Comparison of ENCODE assay signal across 8 cellular contexts in genomic region chr5:10761842-10762165, GRCh38. TPM values are rescaled to one million over a fixed set of nuclear protein-coding genes. Genes with fewer than 3 reads are reported as not detected.
DNase-seq lines count a peak whose midpoint lies in the region; ATAC-seq, FAIRE-seq and TF ChIP-seq lines count a peak whose summit lies in the region.

No MANE protein-coding gene starts in this region.

- no peak for FAIRE-seq in astrocyte (lab: Jason Lieb, UNC)

- DNase-seq in astrocyte (ENCODE audit: low read depth) (no peak), type B pancreatic cell (ENCODE audit: extremely low spot score, unreplicated experiment) (no peak), retina (no peak), COR-L47 (lab: John Stamatoyannopoulos, UW) (no peak), COLO668 (lab: John Stamatoyannopoulos, UW; ENCODE audit: unreplicated experiment) (no peak)

- H3K27ac Mint-ChIP-seq in astrocyte (ENCODE audit: unreplicated experiment) (peak overlapping the region; percentile 92), type B pancreatic cell (peak overlapping the region; percentile 93)

- H3K4me1 Mint-ChIP-seq in astrocyte (ENCODE audit: low read depth, unreplicated experiment): peaks cover 21% of the 10 kb centered on the region
- peaks cover 43% of the 10 kb centered on the region for H3K4me1 Mint-ChIP-seq in type B pancreatic cell (ENCODE audit: unreplicated experiment)

- H3K27me3 ChIP-seq in astrocyte (ENCODE audit: insufficient read depth, low read length) (no peaks in the 10 kb centered on the region), liver (ENCODE audit: control insufficient read depth in 4 of 4, insufficient read depth in 4 of 4, low read length in 3 of 4) (no peaks in the 10 kb centered on the region)

- H3K27me3 Mint-ChIP-seq in astrocyte (ENCODE audit: low read depth, unreplicated experiment) (peaks cover 3% of the 10 kb centered on the region), type B pancreatic cell (no peaks in the 10 kb centered on the region)

- peak overlapping the region; percentile 88 for H3K4me2 ChIP-seq in astrocyte (ENCODE audit: low read length)

- TF ChIP-seq RAD21 in liver (IDR thresholded peaks at IDR 0.05): no peak

- H3K9me3 ChIP-seq in astrocyte (ENCODE audit: insufficient read depth, low read depth, low read length): no peaks in the 10 kb centered on the region
- H3K9me3 ChIP-seq in liver (ENCODE audit: control insufficient read depth in 4 of 4, low read length in 3 of 4): no peaks in the 10 kb centered on the region

- peaks cover 27% of the 10 kb centered on the region for H4K20me1 ChIP-seq in astrocyte (ENCODE audit: insufficient read depth, low read length)

- peak overlapping the region; percentile 87 for H3K27ac ChIP-seq in astrocyte (ENCODE audit: low read depth, low read length)
- H3K27ac ChIP-seq in liver (ENCODE audit: low read depth in 1 of 2, low read length in 2 of 2): peak overlapping the region; percentile 87 to 94

- H3K36me3 Mint-ChIP-seq in astrocyte (ENCODE audit: low read depth, unreplicated experiment) (peaks cover 4% of the 10 kb centered on the region), type B pancreatic cell (peaks cover 5% of the 10 kb centered on the region)

- 59% methylated on average over 7 of the region's 7 CpGs for WGBS in liver

- ATAC-seq in GM18858 (IDR thresholded peaks at IDR 0.05; ENCODE audit: unreplicated experiment) (peak; percentile 3), HG03558 (IDR thresholded peaks at IDR 0.05; ENCODE audit: extremely low read depth, unreplicated experiment) (peak; percentile 4)

- H3K9me3 Mint-ChIP-seq in astrocyte (ENCODE audit: unreplicated experiment): peaks cover 2% of the 10 kb centered on the region
- H3K9me3 Mint-ChIP-seq in type B pancreatic cell: peaks cover 4% of the 10 kb centered on the region

- TF ChIP-seq CTCF in astrocyte (IDR thresholded peaks at IDR 0.05; ENCODE audit: insufficient read depth, low read depth, low read length) (no peak), liver (IDR thresholded peaks at IDR 0.05; ENCODE audit: low read depth, low read length, missing input control) (no peak), type B pancreatic cell (conservative IDR thresholded peaks at IDR 0.05) (no peak)

- H3K4me3 Mint-ChIP-seq in astrocyte (ENCODE audit: unreplicated experiment) (peak overlapping the region; percentile 76), type B pancreatic cell (peak overlapping the region; percentile 82)

- H3K9ac ChIP-seq in astrocyte (ENCODE audit: low read length): peak overlapping the region; percentile 88
- H3K9ac ChIP-seq in liver (ENCODE audit: low read depth in 1 of 2, low read length in 2 of 2): peak overlapping the region in 1 of 2 donors; percentile 81

- H3K36me3 ChIP-seq in astrocyte (ENCODE audit: insufficient read depth, low read length) (no peaks in the 10 kb centered on the region), liver (ENCODE audit: control insufficient read depth in 4 of 4, insufficient read depth in 3 of 4, low read depth in 1 of 4, low read length in 3 of 4) (no peaks in the 10 kb centered on the region)

- H2AFZ ChIP-seq in astrocyte (ENCODE audit: low read depth, low read length): peak overlapping the region; percentile 85

- peaks cover 39% of the 10 kb centered on the region for H3K79me2 ChIP-seq in astrocyte (ENCODE audit: insufficient read depth, low read length)

- H3K4me1 ChIP-seq in astrocyte (ENCODE audit: insufficient read depth, low read length) (peaks cover 32% of the 10 kb centered on the region), liver (ENCODE audit: control insufficient read depth in 4 of 4, insufficient read depth in 4 of 4, low read length in 3 of 4) (peaks cover 10 to 30% (median 20%) of the 10 kb centered on the region in 4 donors)

- H3K4me3 ChIP-seq in astrocyte (ENCODE audit: insufficient read depth, low read depth, low read length) (peak overlapping the region; percentile 62), liver (ENCODE audit: low read depth in 1 of 3, low read length in 3 of 3) (peak overlapping the region in 2 of 3 donors; percentile 64 to 92)

TF ChIP-seq in liver, 16 proteins besides CTCF, POLR2A, EP300 and RAD21:
- TF ChIP-seq TAF1 (conservative IDR thresholded peaks at IDR 0.05): no peak
- TF ChIP-seq FOXA1 (IDR thresholded peaks at IDR 0.05): no peak
- no peak for TF ChIP-seq YY1 (IDR thresholded peaks at IDR 0.05)
- TF ChIP-seq, protein P1, sequence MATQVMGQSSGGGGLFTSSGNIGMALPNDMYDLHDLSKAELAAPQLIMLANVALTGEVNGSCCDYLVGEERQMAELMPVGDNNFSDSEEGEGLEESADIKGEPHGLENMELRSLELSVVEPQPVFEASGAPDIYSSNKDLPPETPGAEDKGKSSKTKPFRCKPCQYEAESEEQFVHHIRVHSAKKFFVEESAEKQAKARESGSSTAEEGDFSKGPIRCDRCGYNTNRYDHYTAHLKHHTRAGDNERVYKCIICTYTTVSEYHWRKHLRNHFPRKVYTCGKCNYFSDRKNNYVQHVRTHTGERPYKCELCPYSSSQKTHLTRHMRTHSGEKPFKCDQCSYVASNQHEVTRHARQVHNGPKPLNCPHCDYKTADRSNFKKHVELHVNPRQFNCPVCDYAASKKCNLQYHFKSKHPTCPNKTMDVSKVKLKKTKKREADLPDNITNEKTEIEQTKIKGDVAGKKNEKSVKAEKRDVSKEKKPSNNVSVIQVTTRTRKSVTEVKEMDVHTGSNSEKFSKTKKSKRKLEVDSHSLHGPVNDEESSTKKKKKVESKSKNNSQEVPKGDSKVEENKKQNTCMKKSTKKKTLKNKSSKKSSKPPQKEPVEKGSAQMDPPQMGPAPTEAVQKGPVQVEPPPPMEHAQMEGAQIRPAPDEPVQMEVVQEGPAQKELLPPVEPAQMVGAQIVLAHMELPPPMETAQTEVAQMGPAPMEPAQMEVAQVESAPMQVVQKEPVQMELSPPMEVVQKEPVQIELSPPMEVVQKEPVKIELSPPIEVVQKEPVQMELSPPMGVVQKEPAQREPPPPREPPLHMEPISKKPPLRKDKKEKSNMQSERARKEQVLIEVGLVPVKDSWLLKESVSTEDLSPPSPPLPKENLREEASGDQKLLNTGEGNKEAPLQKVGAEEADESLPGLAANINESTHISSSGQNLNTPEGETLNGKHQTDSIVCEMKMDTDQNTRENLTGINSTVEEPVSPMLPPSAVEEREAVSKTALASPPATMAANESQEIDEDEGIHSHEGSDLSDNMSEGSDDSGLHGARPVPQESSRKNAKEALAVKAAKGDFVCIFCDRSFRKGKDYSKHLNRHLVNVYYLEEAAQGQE (IDR thresholded peaks at IDR 0.05): no peak
- no peak for TF ChIP-seq NR2F2 (IDR thresholded peaks at IDR 0.05)
- no peak for TF ChIP-seq SP1 (IDR thresholded peaks at IDR 0.05)
- no peak for TF ChIP-seq GABPA (IDR thresholded peaks at IDR 0.05 in 1 of 2, conservative IDR thresholded peaks at IDR 0.05 in 1 of 2)
- no peak for TF ChIP-seq HNF4A (conservative IDR thresholded peaks at IDR 0.05)

RNA-seq across cellular contexts. Expression of gene DAP, which starts 0.8 kb away (rescaled TPM):
- 230 and 239 TPM in 2 replicates for total RNA-seq in astrocyte
- 10 to 100 TPM; 36.6 to 84.9 TPM for total RNA-seq in liver
- 100 to 1,000 TPM; 117 to 122 TPM for polyA plus RNA-seq in liver
- total RNA-seq in type B pancreatic cell (ENCODE audit: low replicate concordance): 82.7 and 102 TPM in 2 replicates
